In genomic region chr20:391041-391711, GRCh38 we compare ENCODE assay signal across 2 cellular contexts.
A peak's percentile ranks its signal among the peaks of the same experiment; 100 is the strongest.
TF ChIP-seq lines count a peak whose summit lies in the region.

No MANE protein-coding gene starts in this region.

TF ChIP-seq in HCT116, 20 proteins besides CTCF, POLR2A, EP300 and RAD21:
- TF ChIP-seq SP1 (IDR thresholded peaks at IDR 0.05; ENCODE audit: low read depth) (no peak), ELF1 (IDR thresholded peaks at IDR 0.05; ENCODE audit: borderline replicate concordance, low read depth) (no peak), ZNF274 (IDR thresholded peaks at IDR 0.05; ENCODE audit: low read depth, low read length) (no peak), TCF7L2 (IDR thresholded peaks at IDR 0.05; ENCODE audit: borderline replicate concordance, extremely low read depth, insufficient read depth, insufficient read length) (no peak), CBX3 (IDR thresholded peaks at IDR 0.05; ENCODE audit: low read depth) (no peak), EZH2 (IDR thresholded peaks at IDR 0.05) (no peak), ZBTB33 (IDR thresholded peaks at IDR 0.05; ENCODE audit: extremely low read depth, insufficient replicate concordance, low read length) (no peak), FOSL1 (IDR thresholded peaks at IDR 0.05; ENCODE audit: low read depth) (no peak), JUND (IDR thresholded peaks at IDR 0.05) (no peak), ZFX (IDR thresholded peaks at IDR 0.05) (no peak), MAX (IDR thresholded peaks at IDR 0.05) (no peak), CEBPB (IDR thresholded peaks at IDR 0.05; ENCODE audit: low read depth) (no peak), REST (IDR thresholded peaks at IDR 0.05; ENCODE audit: low read depth) (no peak), YY1 (IDR thresholded peaks at IDR 0.05; ENCODE audit: extremely low read depth, insufficient replicate concordance, low read depth, low read length) (no peak), EZH2phosphoT487 (IDR thresholded peaks at IDR 0.05; ENCODE audit: borderline replicate concordance) (no peak), SIN3A (IDR thresholded peaks at IDR 0.05; ENCODE audit: low read depth) (no peak), ATF3 (IDR thresholded peaks at IDR 0.05) (no peak), POLR2AphosphoS5 (IDR thresholded peaks at IDR 0.05; ENCODE audit: low read depth, low read length) (no peak)

TF ChIP-seq in HepG2, 621 proteins besides CTCF, POLR2A, EP300 and RAD21 (continues in another document):
- TF ChIP-seq PAF1 (CRISPR knock-in tag; IDR thresholded peaks at IDR 0.05) (0 out of 2 replicates have a peak, but pooled peaks have one; percentile 71), NFRKB (IDR thresholded peaks at IDR 0.05) (no peak), HOXA7 (CRISPR knock-in tag; IDR thresholded peaks at IDR 0.05) (no peak), THAP7 (CRISPR knock-in tag; IDR thresholded peaks at IDR 0.05) (no peak), ZNF282 (IDR thresholded peaks at IDR 0.05; ENCODE audit: partially characterized antibody) (no peak), ZNF556 (CRISPR knock-in tag; IDR thresholded peaks at IDR 0.05; ENCODE audit: borderline replicate concordance) (no peak), ZNF800 (CRISPR knock-in tag; IDR thresholded peaks at IDR 0.05) (no peak), GPBP1L1 (CRISPR knock-in tag; IDR thresholded peaks at IDR 0.05) (no peak), ZNF775 (CRISPR knock-in tag; IDR thresholded peaks at IDR 0.05; ENCODE audit: borderline replicate concordance) (no peak), BORCS8-MEF2B (CRISPR knock-in tag; IDR thresholded peaks at IDR 0.05) (0 out of 2 replicates have a peak, but pooled peaks have one; percentile 40), ZNF205 (CRISPR knock-in tag; IDR thresholded peaks at IDR 0.05) (no peak), ZNF83 (CRISPR knock-in tag; IDR thresholded peaks at IDR 0.05; ENCODE audit: borderline replicate concordance) (0 out of 2 replicates have a peak, but pooled peaks have one; percentile 70), UBTF (CRISPR knock-in tag; IDR thresholded peaks at IDR 0.05) (0 out of 2 replicates have a peak, but pooled peaks have one; percentile 24), ZNF687 (CRISPR knock-in tag; IDR thresholded peaks at IDR 0.05) (peak; percentile 27; the same call in 1 of the 2 replicates), HOXA3 (CRISPR knock-in tag; IDR thresholded peaks at IDR 0.05) (peak; percentile 21; the same call in 1 of the 2 replicates), ZNF572 (CRISPR knock-in tag; IDR thresholded peaks at IDR 0.05) (0 out of 2 replicates have a peak, but pooled peaks have one; percentile 66), ZFP36L1 (CRISPR knock-in tag; IDR thresholded peaks at IDR 0.05) (no peak), ZNF326 (CRISPR knock-in tag; IDR thresholded peaks at IDR 0.05; ENCODE audit: borderline replicate concordance) (peak; percentile 32; the same call in 1 of the 2 replicates), ZNF570 (CRISPR knock-in tag; IDR thresholded peaks at IDR 0.05; ENCODE audit: borderline replicate concordance) (no peak), FOXC1 (CRISPR knock-in tag; IDR thresholded peaks at IDR 0.05; ENCODE audit: borderline replicate concordance) (no peak), ZNF432 (CRISPR knock-in tag; IDR thresholded peaks at IDR 0.05; ENCODE audit: borderline replicate concordance) (no peak), ONECUT2 (CRISPR knock-in tag; IDR thresholded peaks at IDR 0.05) (no peak), HES4 (CRISPR knock-in tag; IDR thresholded peaks at IDR 0.05; ENCODE audit: borderline replicate concordance) (0 out of 2 replicates have a peak, but pooled peaks have one; percentile 40), TCF7L2 (IDR thresholded peaks at IDR 0.05; ENCODE audit: low read depth, low read length) (no peak), MTA1 (CRISPR knock-in tag; IDR thresholded peaks at IDR 0.05; ENCODE audit: borderline replicate concordance) (peak; percentile 77; the same call in 1 of the 2 replicates), KLF6 (CRISPR knock-in tag; IDR thresholded peaks at IDR 0.05) (no peak), TEAD2 (CRISPR knock-in tag; IDR thresholded peaks at IDR 0.05) (no peak), ZBTB33 (CRISPR knock-in tag; IDR thresholded peaks at IDR 0.05) (peak; percentile 88), CREB3 (CRISPR knock-in tag; IDR thresholded peaks at IDR 0.05) (no peak), TFAP4 (IDR thresholded peaks at IDR 0.05; ENCODE audit: borderline replicate concordance, low read depth) (no peak), TEAD3 (CRISPR knock-in tag; optimal IDR thresholded peaks at IDR 0.05; ENCODE audit: borderline replicate concordance) (no peak), RFXAP (CRISPR knock-in tag; IDR thresholded peaks at IDR 0.05; ENCODE audit: borderline replicate concordance) (no peak), HDAC2 (CRISPR knock-in tag; IDR thresholded peaks at IDR 0.05) (no peak), HIVEP1 (CRISPR knock-in tag; IDR thresholded peaks at IDR 0.05) (peak; percentile 48; the same call in 1 of the 2 replicates), TAF1 (CRISPR knock-in tag; IDR thresholded peaks at IDR 0.05) (no peak), ZNF260 (CRISPR knock-in tag; IDR thresholded peaks at IDR 0.05; ENCODE audit: borderline replicate concordance, low read depth) (no peak), ZNF672 (CRISPR knock-in tag; IDR thresholded peaks at IDR 0.05) (0 out of 2 replicates have a peak, but pooled peaks have one; percentile 11), SIN3B (IDR thresholded peaks at IDR 0.05; ENCODE audit: low read length) (no peak), ZNF253 (CRISPR knock-in tag; IDR thresholded peaks at IDR 0.05; ENCODE audit: borderline replicate concordance) (no peak), RBM22 (optimal IDR thresholded peaks at IDR 0.05; ENCODE audit: low read length) (peak; percentile 92), ZNF34 (CRISPR knock-in tag; IDR thresholded peaks at IDR 0.05; ENCODE audit: borderline replicate concordance) (no peak), TOPORS (CRISPR knock-in tag; IDR thresholded peaks at IDR 0.05) (no peak), TRAFD1 (CRISPR knock-in tag; IDR thresholded peaks at IDR 0.05; ENCODE audit: borderline replicate concordance) (0 out of 2 replicates have a peak, but pooled peaks have one; percentile 28)
